In the genomic region with DNA sequence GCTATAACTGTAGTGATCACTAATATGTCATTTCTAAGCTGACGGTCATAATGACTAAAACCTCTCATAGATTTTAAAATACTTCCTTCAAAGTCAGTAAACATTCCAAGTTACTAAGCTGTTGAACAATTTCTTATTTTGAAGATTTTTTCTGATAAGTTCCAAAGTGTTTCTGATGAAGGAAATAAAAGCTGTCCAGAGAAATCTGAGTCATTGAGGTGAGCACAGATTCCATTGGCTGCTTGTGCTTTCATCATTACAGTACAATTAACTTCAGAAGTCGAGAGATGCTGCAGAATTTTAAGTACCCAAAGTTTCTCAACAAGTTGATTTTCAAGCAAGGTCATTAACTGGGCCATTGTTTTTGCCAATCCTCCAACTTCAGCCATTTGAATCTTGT, we compare ENCODE assay signal across 1 cellular context.
TF ChIP-seq lines count a peak whose summit lies in the region.

No MANE protein-coding gene starts in this region.

TF ChIP-seq in HCT116, 20 proteins besides CTCF, POLR2A, EP300 and RAD21 (continued from another document):
- TF ChIP-seq REST (IDR thresholded peaks at IDR 0.05; ENCODE audit: low read depth) (no peak), SIN3A (IDR thresholded peaks at IDR 0.05; ENCODE audit: low read depth) (no peak), TCF7L2 (IDR thresholded peaks at IDR 0.05; ENCODE audit: borderline replicate concordance, extremely low read depth, insufficient read depth, insufficient read length) (no peak), POLR2AphosphoS5 (IDR thresholded peaks at IDR 0.05; ENCODE audit: low read depth, low read length) (no peak), YY1 (IDR thresholded peaks at IDR 0.05; ENCODE audit: extremely low read depth, insufficient replicate concordance, low read depth, low read length) (no peak)
